ENCODE assay signal across 8 cellular contexts in the genomic region with DNA sequence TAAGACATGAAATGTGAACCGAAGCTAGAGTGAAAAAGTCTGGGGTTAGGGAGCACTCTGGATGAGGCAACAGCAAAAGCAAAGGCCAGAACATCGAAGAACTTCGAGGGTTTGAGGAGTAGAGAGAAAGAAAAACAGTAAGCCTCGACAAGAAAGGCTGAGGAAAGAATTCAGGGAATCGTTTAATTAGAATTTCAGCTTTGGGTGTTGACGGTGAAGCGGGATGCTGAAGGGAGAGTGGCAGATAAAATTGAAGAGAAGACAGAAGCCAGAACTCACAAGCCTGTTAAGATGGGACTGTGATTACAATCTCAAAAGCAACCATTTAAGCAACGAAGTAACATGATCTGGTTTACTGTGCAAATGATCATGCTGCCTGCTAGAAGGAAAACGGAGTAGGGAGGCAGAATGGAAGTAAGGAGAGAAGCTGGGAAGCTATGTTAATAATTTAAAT. TPM values are rescaled to one million over a fixed set of nuclear protein-coding genes. Genes with fewer than 3 reads are reported as not detected.
DNase-seq lines count a peak whose midpoint lies in the region; ATAC-seq and TF ChIP-seq lines count a peak whose summit lies in the region.

No MANE protein-coding gene starts in this region.

- H3K4me3 ChIP-seq in coronary artery = peak overlapping the region; percentile 84

- TF ChIP-seq CTCF in CD4-positive, alpha-beta T cell (IDR thresholded peaks at IDR 0.05) = no peak
- TF ChIP-seq CTCF in coronary artery (IDR thresholded peaks at IDR 0.05) (no peak), nephron (IDR thresholded peaks at IDR 0.05; ENCODE audit: unreplicated experiment in 3 of 3) (no peak)

- H3K27me3 Mint-ChIP-seq in CD4-positive, alpha-beta T cell = no peaks in the 10 kb centered on the region
- no peaks in the 10 kb centered on the region for H3K27me3 Mint-ChIP-seq in nephron (ENCODE audit: low read depth)

- H3K9me3 ChIP-seq in CD4-positive, alpha-beta T cell (ENCODE audit: control insufficient read depth, low read length) = no peaks in the 10 kb centered on the region

- POLR2A ChIA-PET in CD4-positive, alpha-beta T cell (lab: Charles Lee) = interaction anchor here (1.1 to 10.5 kb wide), 2 partner anchors 31 to 358 kb away, joined by 5 to 375 read pairs; a partner anchor contains a TSS

- no peak for DNase-seq in CD4-positive, alpha-beta T cell
- DNase-seq in M059J (ENCODE audit: low read depth) = peak; percentile 64
- no peak for DNase-seq in coronary artery (ENCODE audit: low spot score)
- DNase-seq in NK-92 (lab: John Stamatoyannopoulos, UW; ENCODE audit: unreplicated experiment) = no peak
- DNase-seq in stimulated activated CD4-positive, alpha-beta T cell treated with anti-CD3 and anti-CD28 coated beads, Interleukin-1b, Interleukin-23, amount 100 ng/mL, for 48 hours = no peak
- DNase-seq in GDM1 (lab: John Stamatoyannopoulos, UW) = no peak
- DNase-seq in stimulated activated CD4-positive, alpha-beta T cell treated with anti-CD3 and anti-CD28 coated beads, Interleukin-12 subunit alpha, Interleukin-12 subunit beta, amount 100 ng/mL, for 4 hours = no peak

- no peaks in the 10 kb centered on the region for H3K9me3 Mint-ChIP-seq in CD4-positive, alpha-beta T cell
- no peaks in the 10 kb centered on the region for H3K9me3 Mint-ChIP-seq in nephron

- ATAC-seq in CD4-positive, alpha-beta T cell (ENCODE audit: poor library complexity) = no peak

- no peaks in the 10 kb centered on the region for H3K27me3 ChIP-seq in CD4-positive, alpha-beta T cell (ENCODE audit: control insufficient read depth, insufficient read depth, low read length)

- CTCF ChIA-PET in CD4-positive, alpha-beta T cell (lab: Charles Lee) = interaction anchor here (3.2 kb wide), 1 partner anchor 30 kb away, joined by 47 read pairs; a partner anchor contains a TSS

- no peak overlapping the region for H3K27ac ChIP-seq in CD4-positive, alpha-beta T cell (ENCODE audit: low read depth, low read length)
- peak overlapping the region; percentile 97 for H3K27ac ChIP-seq in coronary artery

- peaks cover 34% of the 10 kb centered on the region for H3K4me1 Mint-ChIP-seq in CD4-positive, alpha-beta T cell (ENCODE audit: low read depth)
- peaks cover 56% of the 10 kb centered on the region for H3K4me1 Mint-ChIP-seq in nephron

- peak overlapping the region; percentile 65 for H3K4me3 Mint-ChIP-seq in CD4-positive, alpha-beta T cell
- H3K4me3 Mint-ChIP-seq in nephron = peak overlapping the region; percentile 65 to 91 (median 90)

- peak overlapping the region; percentile 96 for H3K27ac Mint-ChIP-seq in CD4-positive, alpha-beta T cell
- peak overlapping the region; percentile 97 to 99 (median 98) for H3K27ac Mint-ChIP-seq in nephron

- no peaks in the 10 kb centered on the region for H3K36me3 Mint-ChIP-seq in CD4-positive, alpha-beta T cell (ENCODE audit: low read depth)
- H3K36me3 Mint-ChIP-seq in nephron (ENCODE audit: low read depth) = peaks cover 3% of the 10 kb centered on the region

- intact Hi-C loops in CD4-positive, alpha-beta T cell (cut with DNase I, micrococcal nuclease) = no loop called here

RNA-seq across cellular contexts. Expression of a gene that starts 2.1 kb away (rescaled TPM):
- 10 to 100 TPM; 20.3 to 21.3 TPM for total RNA-seq in CD4-positive, alpha-beta T cell
- total RNA-seq in M059J (2014; rRNA removed; shearing (Covaris generic)) = 2.6 and 3.3 TPM in 2 replicates

RNA-seq across cellular contexts. Expression of a gene that starts 28.7 kb away (rescaled TPM):
- total RNA-seq in CD4-positive, alpha-beta T cell = 1,000 to 10,000 TPM; 1,576 to 1,603 TPM
- total RNA-seq in M059J (2014; rRNA removed; shearing (Covaris generic)) = 2,499 and 3,150 TPM in 2 replicates
